8 cellular contexts compared by ENCODE assay signal in the genomic region with DNA sequence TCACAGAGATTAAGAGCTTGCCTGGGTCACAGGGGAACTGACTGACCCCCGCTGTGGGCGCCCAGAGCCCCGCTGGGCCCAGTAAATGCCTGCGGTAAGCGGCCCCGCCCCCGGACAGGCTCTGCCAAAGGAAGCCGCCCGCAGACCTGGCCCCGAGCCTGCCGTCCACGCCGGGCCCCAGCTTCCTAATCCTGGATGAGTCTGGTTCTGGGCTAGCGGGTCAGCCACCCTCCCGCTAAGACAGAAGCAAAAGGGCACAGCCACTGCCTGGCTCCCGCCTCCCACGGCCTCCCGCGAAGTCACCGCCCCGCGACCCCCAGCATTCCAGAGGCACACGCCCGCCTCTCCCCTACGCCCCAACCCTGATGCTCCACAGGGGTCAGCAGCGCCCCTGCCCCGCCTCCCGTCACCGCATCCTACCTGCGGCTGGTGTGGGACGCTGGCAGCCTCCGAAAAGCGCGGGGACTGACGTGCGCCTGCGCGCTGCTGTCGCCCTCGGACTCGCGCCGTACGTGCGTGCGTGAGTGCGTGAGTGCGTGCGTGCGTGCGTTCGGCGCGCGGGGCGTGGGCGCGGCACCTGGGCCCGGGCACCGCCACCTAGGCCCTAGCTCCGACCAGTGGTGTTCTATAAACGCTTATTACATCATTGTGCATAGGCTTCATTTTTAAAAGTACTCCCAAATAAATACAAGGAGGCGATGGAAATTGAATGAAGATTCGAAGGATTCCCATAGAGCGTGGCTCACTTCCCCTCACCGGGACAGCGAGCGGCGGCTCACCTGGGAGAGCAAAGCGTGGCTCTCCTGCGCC. TPM values are rescaled to one million over a fixed set of nuclear protein-coding genes. Genes with fewer than 3 reads are reported as not detected.
A peak's percentile ranks its signal among the peaks of the same experiment; 100 is the strongest.
DNase-seq lines count a peak whose midpoint lies in the region; ATAC-seq and TF ChIP-seq lines count a peak whose summit lies in the region.

A gene with protein sequence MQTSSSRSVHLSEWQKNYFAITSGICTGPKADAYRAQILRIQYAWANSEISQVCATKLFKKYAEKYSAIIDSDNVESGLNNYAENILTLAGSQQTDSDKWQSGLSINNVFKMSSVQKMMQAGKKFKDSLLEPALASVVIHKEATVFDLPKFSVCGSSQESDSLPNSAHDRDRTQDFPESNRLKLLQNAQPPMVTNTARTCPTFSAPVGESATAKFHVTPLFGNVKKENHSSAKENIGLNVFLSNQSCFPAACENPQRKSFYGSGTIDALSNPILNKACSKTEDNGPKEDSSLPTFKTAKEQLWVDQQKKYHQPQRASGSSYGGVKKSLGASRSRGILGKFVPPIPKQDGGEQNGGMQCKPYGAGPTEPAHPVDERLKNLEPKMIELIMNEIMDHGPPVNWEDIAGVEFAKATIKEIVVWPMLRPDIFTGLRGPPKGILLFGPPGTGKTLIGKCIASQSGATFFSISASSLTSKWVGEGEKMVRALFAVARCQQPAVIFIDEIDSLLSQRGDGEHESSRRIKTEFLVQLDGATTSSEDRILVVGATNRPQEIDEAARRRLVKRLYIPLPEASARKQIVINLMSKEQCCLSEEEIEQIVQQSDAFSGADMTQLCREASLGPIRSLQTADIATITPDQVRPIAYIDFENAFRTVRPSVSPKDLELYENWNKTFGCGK (minus strand): TSS at position 470 of the 810 bp plus-strand sequence. CDS start 3,063 bp downstream, outside the sequence.

- TF ChIP-seq CTCF in activated CD8-positive, alpha-beta T cell treated with anti-CD3 and anti-CD28 coated beads for 36 hours (IDR thresholded peaks at IDR 0.05), result no peak
- TF ChIP-seq CTCF in lung (IDR thresholded peaks at IDR 0.05; ENCODE audit: control extremely low read depth, extremely low read depth), result no peak

- peaks cover 20% of the 10 kb centered on the region for H3K36me3 ChIP-seq in CD4-positive, CD25-positive, alpha-beta regulatory T cell (ENCODE audit: control insufficient read depth, insufficient read depth, low read length)
- H3K36me3 ChIP-seq in ectodermal cell (ENCODE audit: control insufficient read depth, insufficient read depth, low read length), result peaks cover 9% of the 10 kb centered on the region
- peaks cover 7 to 17% of the 10 kb centered on the region in 2 donors for H3K36me3 ChIP-seq in lung (ENCODE audit: control insufficient read depth in 2 of 2, insufficient read depth in 2 of 2, low read length in 2 of 2)

- ATAC-seq in CD4-positive, CD25-positive, alpha-beta regulatory T cell (ENCODE audit: low read depth in 2 of 2), result peak; percentile 99
- ATAC-seq in GM19395 (IDR thresholded peaks at IDR 0.05; ENCODE audit: unreplicated experiment), result peak; percentile 77
- peak; percentile 86 for ATAC-seq in HG03521 (IDR thresholded peaks at IDR 0.05; ENCODE audit: unreplicated experiment)
- ATAC-seq in activated CD8-positive, alpha-beta T cell treated with anti-CD3 and anti-CD28 coated beads for 36 hours, result peak; percentile 89
- peak; percentile 96 for ATAC-seq in lung (ENCODE audit: insufficient read depth, low FRiP score)

- H3K4me1 Mint-ChIP-seq in CD4-positive, CD25-positive, alpha-beta regulatory T cell, result peaks cover 16 to 31% (median 23%) of the 10 kb centered on the region in 4 donors
- peaks cover 42% of the 10 kb centered on the region for H3K4me1 Mint-ChIP-seq in activated CD8-positive, alpha-beta T cell treated with anti-CD3 and anti-CD28 coated beads for 36 hours (ENCODE audit: low read depth)

- peaks cover 0 to 1% (median 0%) of the 10 kb centered on the region in 7 donors for H3K9me3 Mint-ChIP-seq in CD4-positive, CD25-positive, alpha-beta regulatory T cell
- no peaks in the 10 kb centered on the region for H3K9me3 Mint-ChIP-seq in activated CD8-positive, alpha-beta T cell treated with anti-CD3 and anti-CD28 coated beads for 36 hours

- 15 to 16% methylated on average over 71 of the region's 71 CpGs for WGBS in ectodermal cell, 2 experiments
- 1 to 2% methylated on average over 60 to 71 of the region's 71 CpGs for WGBS in lung, 2 donors

- CTCF ChIA-PET in activated CD8-positive, alpha-beta T cell treated with anti-CD3 and anti-CD28 coated beads for 36 hours (lab: Charles Lee), result interaction anchor here (1.0 to 6.9 kb wide), 4 partner anchors 18 to 357 kb away, joined by 4 to 36 read pairs (median 6); a partner anchor contains a TSS

- H3K9me3 ChIP-seq in CD4-positive, CD25-positive, alpha-beta regulatory T cell (ENCODE audit: control insufficient read depth in 2 of 2, low read length in 2 of 2), result no peaks in the 10 kb centered on the region
- H3K9me3 ChIP-seq in ectodermal cell (ENCODE audit: control insufficient read depth, low read length) (no peaks in the 10 kb centered on the region), lung (ENCODE audit: control insufficient read depth in 2 of 2, insufficient read depth in 1 of 2, low read length in 1 of 2) (no peaks in the 10 kb centered on the region)

- H3K27ac Mint-ChIP-seq in CD4-positive, CD25-positive, alpha-beta regulatory T cell, result peak within 1 kb of the TSS; percentile 92 to 98 (median 97)
- H3K27ac Mint-ChIP-seq in activated CD8-positive, alpha-beta T cell treated with anti-CD3 and anti-CD28 coated beads for 36 hours, result peak within 1 kb of the TSS; percentile 96

- DNase-seq in CD4-positive, CD25-positive, alpha-beta regulatory T cell, result peak; percentile 70 to 94 (median 83)
- DNase-seq in NCI-H748 treated with DMSO at 0.1 percent for 48 hours (lab: John Stamatoyannopoulos, UW) (peak; percentile 48), lung (ENCODE audit: low spot score) (peak; percentile 80)
- DNase-seq in activated CD8-positive, alpha-beta T cell treated with anti-CD3 and anti-CD28 coated beads for 36 hours, result peak; percentile 90
- peak; percentile 68 to 79 (median 75) for DNase-seq in stimulated activated CD4-positive, alpha-beta T cell treated with anti-CD3 and anti-CD28 coated beads, TNF-alpha, amount 100 ng/mL, for 4 hours (ENCODE audit: low read depth in 3 of 3)

- POLR2A ChIA-PET in activated CD8-positive, alpha-beta T cell treated with anti-CD3 and anti-CD28 coated beads for 36 hours (lab: Charles Lee), result interaction anchor here (0.7 to 1.4 kb wide), 7 partner anchors 10 to 183 kb away, joined by 3 to 8 read pairs (median 4); no protein-coding TSS in a partner anchor

- peaks cover 16% of the 10 kb centered on the region for H3K36me3 Mint-ChIP-seq in CD4-positive, CD25-positive, alpha-beta regulatory T cell
- H3K36me3 Mint-ChIP-seq in activated CD8-positive, alpha-beta T cell treated with anti-CD3 and anti-CD28 coated beads for 36 hours (ENCODE audit: low read depth), result peaks cover 27% of the 10 kb centered on the region

- peak within 1 kb of the TSS; percentile 69 for H3K4me3 ChIP-seq in CD4-positive, CD25-positive, alpha-beta regulatory T cell (ENCODE audit: low read depth, low read length)
- peak within 1 kb of the TSS; percentile 63 for H3K4me3 ChIP-seq in ectodermal cell (ENCODE audit: insufficient read depth, low read depth, low read length)
- H3K4me3 ChIP-seq in lung, result peak within 1 kb of the TSS; percentile 81

- intact Hi-C loops in activated CD8-positive, alpha-beta T cell treated with anti-CD3 and anti-CD28 coated beads for 36 hours (cut with micrococcal nuclease), result no loop called here

- peaks cover 18% of the 10 kb centered on the region for H3K27me3 Mint-ChIP-seq in CD4-positive, CD25-positive, alpha-beta regulatory T cell
- H3K27me3 Mint-ChIP-seq in activated CD8-positive, alpha-beta T cell treated with anti-CD3 and anti-CD28 coated beads for 36 hours, result no peaks in the 10 kb centered on the region

- H3K27ac ChIP-seq in CD4-positive, CD25-positive, alpha-beta regulatory T cell (ENCODE audit: insufficient read depth, low read length, poor library complexity, severe bottlenecking), result peak within 1 kb of the TSS; percentile 88
- peak within 1 kb of the TSS; percentile 33 for H3K27ac ChIP-seq in ectodermal cell (ENCODE audit: insufficient read depth, low read depth, low read length, poor library complexity, severe bottlenecking)
- H3K27ac ChIP-seq in lung (ENCODE audit: low read depth in 1 of 2, low read length in 1 of 2), result peak within 1 kb of the TSS; percentile 38 to 77

- H3K27me3 ChIP-seq in CD4-positive, CD25-positive, alpha-beta regulatory T cell (ENCODE audit: control insufficient read depth, insufficient read depth, low read length), result no peaks in the 10 kb centered on the region
- H3K27me3 ChIP-seq in ectodermal cell (ENCODE audit: control insufficient read depth, insufficient read depth, low read length, poor library complexity, severe bottlenecking), result no peaks in the 10 kb centered on the region
- H3K27me3 ChIP-seq in lung (ENCODE audit: control insufficient read depth, insufficient read depth), result no peaks in the 10 kb centered on the region

- H3K4me3 Mint-ChIP-seq in CD4-positive, CD25-positive, alpha-beta regulatory T cell, result peak within 1 kb of the TSS; percentile 94 to 97 (median 95)
- peak within 1 kb of the TSS; percentile 92 for H3K4me3 Mint-ChIP-seq in activated CD8-positive, alpha-beta T cell treated with anti-CD3 and anti-CD28 coated beads for 36 hours

- H3K4me1 ChIP-seq in CD4-positive, CD25-positive, alpha-beta regulatory T cell (ENCODE audit: control insufficient read depth, insufficient read depth, low read length, poor library complexity, severe bottlenecking), result peaks cover 20% of the 10 kb centered on the region
- H3K4me1 ChIP-seq in ectodermal cell (ENCODE audit: control insufficient read depth, insufficient read depth, low read length), result peaks cover 7% of the 10 kb centered on the region
- H3K4me1 ChIP-seq in lung (ENCODE audit: control insufficient read depth in 2 of 2, insufficient read depth in 2 of 2, low read length in 2 of 2), result peaks cover 0 to 3% of the 10 kb centered on the region in 2 donors

RNA-seq across cellular contexts. Expression of the gene that starts here (rescaled TPM):
- total RNA-seq in CD4-positive, CD25-positive, alpha-beta regulatory T cell, result 13.8 TPM
- polyA plus RNA-seq in CD4-positive, CD25-positive, alpha-beta regulatory T cell, result 10 to 100 TPM; 10.8 to 13.3 (median 12.0) TPM
- total RNA-seq in activated CD8-positive, alpha-beta T cell treated with anti-CD3 and anti-CD28 coated beads for 36 hours, result 10 to 100 TPM; 46.8 to 47.2 TPM
- 26.6 TPM for polyA plus RNA-seq in ectodermal cell (2013, experiment 1 of 4)
- polyA plus RNA-seq in ectodermal cell (2013, experiment 2 of 4), result 26.7 TPM
- 24.9 TPM for polyA plus RNA-seq in ectodermal cell (2013, experiment 3 of 4)
- polyA plus RNA-seq in ectodermal cell (2013, experiment 4 of 4), result 24.0 TPM
- total RNA-seq in lung, result 10 to 100 TPM in 1 of 2 donors, 1 to 10 TPM in 1; 7.6 to 17.0 TPM
- polyA plus RNA-seq in lung, result 1 to 10 TPM; 3.0 to 4.8 TPM

Comparison
In these comparisons a context has a peak if more than half of its experiments do, and no peak if none do; other contexts are left out.
1. Peak in every context shown above with its lines: DNase-seq, ATAC-seq, H3K4me3 ChIP-seq and H3K27ac ChIP-seq.
2. H3K27ac ChIP-seq: peak in every context shown above with its lines; median percentile 88 in CD4-positive, CD25-positive, alpha-beta regulatory T cell; 58 in lung; 33 in ectodermal cell.